Comparison of ENCODE assay signal across 20 cellular contexts in genomic region chr3:24357635-24358034, GRCh38.
DNase-seq lines count a peak whose midpoint lies in the region; ATAC-seq and TF ChIP-seq lines count a peak whose summit lies in the region.
"Had no signal": no experiment of that assay in that cellular context is flagged by ENCODE, and none has a peak within 500 bp of the region (broad histone marks: within the 10 kb centered on the region; RNA-seq: fewer than 3 reads in every experiment).

No MANE protein-coding gene starts in this region.

- H3K36me3 ChIP-seq in ascending aorta (no peaks in the 10 kb centered on the region), thoracic aorta (no peaks in the 10 kb centered on the region)
- H3K36me3 ChIP-seq: BE2C; BLaER1 treated with 17β-estradiol and CSF1 and Interleukin-3, amounts not matched to agents 10 nM and 100 nM; HAP-1 had no signal

- H4K91ac ChIP-seq in H9 (ENCODE audit: insufficient read length, low read depth, low read length), result no peak overlapping the region

- H3K9me3 Mint-ChIP-seq in H9, result no peaks in the 10 kb centered on the region
- H3K9me3 Mint-ChIP-seq: CD4-positive, alpha-beta T cell; GM23338 had no signal

- no peak overlapping the region for H4K5ac ChIP-seq in H9 (ENCODE audit: insufficient read length, low read depth, low read length)

- H4K8ac ChIP-seq in H9 (replicated peaks; ENCODE audit: insufficient read length, low read depth, low read length), result no peak overlapping the region

- H3K36me3 Mint-ChIP-seq in H9 (ENCODE audit: insufficient read depth in 1 of 3, low read depth in 3 of 3), result peaks cover 0 to 4% (median 0%) of the 10 kb centered on the region in 3 experiments; a peak in 3 of 7 replicates
- H3K36me3 Mint-ChIP-seq: CD14-positive monocyte; CD8-positive, alpha-beta memory T cell had no signal

- no peak overlapping the region for H2BK12ac ChIP-seq in H9 (ENCODE audit: insufficient read length, low read depth, low read length)

- peaks cover 17 to 34% of the 10 kb centered on the region in 2 experiments for H3K4me1 Mint-ChIP-seq in H9
- H3K4me1 Mint-ChIP-seq: CD14-positive monocyte; CD8-positive, alpha-beta memory T cell had no signal

- H2BK120ac ChIP-seq in H9 (ENCODE audit: low read depth, low read length, poor library complexity, severe bottlenecking), result no peak overlapping the region

- WGBS in H9 (ENCODE audit: extremely low coverage, insufficient read length, low lambda C conversion rate), result no CpG with 5 or more reads among the region's 6 CpGs

- H3K27ac ChIP-seq in ascending aorta (peak overlapping the region; percentile 73 to 78), coronary artery (peak overlapping the region; percentile 26 to 61), thoracic aorta (peak overlapping the region; percentile 51 to 72), H9 (ENCODE audit: insufficient read length, low read depth, low read length) (no peak overlapping the region)
- H3K27ac ChIP-seq: 22Rv1; BLaER1 treated with 17β-estradiol and CSF1 and Interleukin-3, amounts not matched to agents 10 nM and 100 nM had no signal

- TF ChIP-seq CTCF in ascending aorta (IDR thresholded peaks at IDR 0.05) (no peak), coronary artery (IDR thresholded peaks at IDR 0.05) (no peak), thoracic aorta (IDR thresholded peaks at IDR 0.05) (no peak), H9 (conservative IDR thresholded peaks at IDR 0.05) (no peak)

- ATAC-seq in thoracic aorta (ENCODE audit: insufficient number of reproducible peaks, low FRiP score, low read depth), result no peak
- ATAC-seq: GM12878, GM23338 had no signal

- no peak overlapping the region for H3K4me2 ChIP-seq in H9 (ENCODE audit: insufficient read depth, insufficient read length, low read length)
- H3K4me2 ChIP-seq: BLaER1 treated with 17β-estradiol and CSF1 and Interleukin-3, amounts not matched to agents 10 nM and 100 nM; GM23338 had no signal

- H3K4me3 ChIP-seq in ascending aorta, result no peak overlapping the region
- no peak overlapping the region for H3K4me3 ChIP-seq in coronary artery
- no peak overlapping the region for H3K4me3 ChIP-seq in thoracic aorta
- H3K4me3 ChIP-seq: BLaER1 treated with 17β-estradiol and CSF1 and Interleukin-3, amounts not matched to agents 10 nM and 100 nM; GM12878; GM23338; HAP-1 had no signal

- H3K27me3 Mint-ChIP-seq in H9 (ENCODE audit: low read depth), result no peaks in the 10 kb centered on the region
- H3K27me3 Mint-ChIP-seq: CD4-positive, alpha-beta T cell; CD8-positive, alpha-beta memory T cell had no signal

- no peak overlapping the region for H2AK5ac ChIP-seq in H9 (ENCODE audit: insufficient read length, low read length)

- no peak overlapping the region for H2BK5ac ChIP-seq in H9 (ENCODE audit: insufficient read length, low read length)

- H4K20me1 ChIP-seq in H9 (ENCODE audit: control insufficient read depth, insufficient read depth, insufficient read length), result no peaks in the 10 kb centered on the region
- H4K20me1 ChIP-seq: BLaER1 treated with 17β-estradiol and CSF1 and Interleukin-3, amounts not matched to agents 10 nM and 100 nM had no signal

- H3K4ac ChIP-seq in H9 (ENCODE audit: low read depth, low read length), result no peak overlapping the region

- H3K56ac ChIP-seq in H9 (ENCODE audit: insufficient read length, low read depth, low read length), result no peak overlapping the region

- H3K79me1 ChIP-seq in H9 (ENCODE audit: insufficient read depth, low read depth, low read length, poor library complexity, severe bottlenecking), result no peaks in the 10 kb centered on the region

- H2BK20ac ChIP-seq in H9 (ENCODE audit: low read depth, low read length, poor library complexity, severe bottlenecking), result no peak overlapping the region

- no peak overlapping the region for H3K27ac Mint-ChIP-seq in H9
- H3K27ac Mint-ChIP-seq: CD14-positive monocyte; CD4-positive, alpha-beta T cell; CD8-positive, alpha-beta memory T cell; GM23338 had no signal

- H3K4me1 ChIP-seq in ascending aorta, result peaks cover 10 to 61% of the 10 kb centered on the region in 2 donors
- peaks cover 40 to 98% of the 10 kb centered on the region in 2 donors for H3K4me1 ChIP-seq in thoracic aorta (ENCODE audit: control insufficient read depth in 1 of 2, low read depth in 2 of 2)
- H3K4me1 ChIP-seq in H9 (ENCODE audit: insufficient read depth, low read length), result peaks cover 3% of the 10 kb centered on the region; the same call in 1 of the 2 replicates
- H3K4me1 ChIP-seq: BE2C; BLaER1 treated with 17β-estradiol and CSF1 and Interleukin-3, amounts not matched to agents 10 nM and 100 nM had no signal

- H2BK15ac ChIP-seq in H9 (ENCODE audit: low read depth, low read length), result no peak overlapping the region

- H3K18ac ChIP-seq in H9 (ENCODE audit: insufficient read length, low read depth, low read length), result no peak overlapping the region

- no peak overlapping the region for H3K9ac ChIP-seq in H9 (ENCODE audit: extremely low read depth, insufficient read length, low read length)
- H3K9ac ChIP-seq: BLaER1 treated with 17β-estradiol and CSF1 and Interleukin-3, amounts not matched to agents 10 nM and 100 nM had no signal

- no peak overlapping the region for H3K23ac ChIP-seq in H9 (ENCODE audit: insufficient read length, low read depth, low read length)

- H3K9me3 ChIP-seq in ascending aorta, result no peaks in the 10 kb centered on the region
- no peaks in the 10 kb centered on the region for H3K9me3 ChIP-seq in thoracic aorta
- H3K9me3 ChIP-seq in H9 (ENCODE audit: control insufficient read depth, low read depth, low read length), result no peaks in the 10 kb centered on the region
- H3K9me3 ChIP-seq: BE2C, HAP-1 had no signal

- H3K27me3 ChIP-seq in ascending aorta (no peaks in the 10 kb centered on the region), thoracic aorta (replicated peaks; ENCODE audit: insufficient read depth) (no peaks in the 10 kb centered on the region), H9 (ENCODE audit: insufficient read depth, low read length) (no peaks in the 10 kb centered on the region)
- H3K27me3 ChIP-seq: BE2C; BLaER1 treated with 17β-estradiol and CSF1 and Interleukin-3, amounts not matched to agents 10 nM and 100 nM had no signal

- H3K79me2 ChIP-seq in H9 (ENCODE audit: insufficient read depth, low read length), result no peaks in the 10 kb centered on the region

- H3K14ac ChIP-seq in H9 (ENCODE audit: insufficient read depth, low read length), result no peak overlapping the region

- H3K23me2 ChIP-seq in H9 (ENCODE audit: insufficient read length, low read depth, low read length, poor library complexity, severe bottlenecking), result no peaks in the 10 kb centered on the region

- no peak overlapping the region for H3T11ph ChIP-seq in H9 (ENCODE audit: low read length)

- H2AFZ ChIP-seq in H9 (ENCODE audit: low read length), result no peak overlapping the region
- H2AFZ ChIP-seq: GM23338 had no signal

- H3K4me3 Mint-ChIP-seq in H9, result no peak overlapping the region
- H3K4me3 Mint-ChIP-seq: CD14-positive monocyte; CD4-positive, alpha-beta T cell; CD8-positive, alpha-beta memory T cell; GM23338 had no signal

- intact Hi-C loops in ascending aorta (cut with DNase I), result no loop called here

- no peak for DNase-seq in ascending aorta (ENCODE audit: low spot score in 2 of 2)
- DNase-seq in coronary artery (ENCODE audit: low spot score), result no peak
- no peak for DNase-seq in thoracic aorta (ENCODE audit: low spot score)
- no peak for DNase-seq in HPDE6-E6E7 (ENCODE audit: extremely low spot score)
- DNase-seq in H9, result no peak
- no peak for DNase-seq in HCEC 1CT
- DNase-seq: AML-193; BE2C; CD4-positive, alpha-beta T cell; CD8-positive, alpha-beta memory T cell; DMS 273 treated with DMSO at 0.1 percent for 48 hours; DMS79; EL; GDM1 had no signal
